11 cellular contexts compared by ENCODE assay signal in the genomic region with DNA sequence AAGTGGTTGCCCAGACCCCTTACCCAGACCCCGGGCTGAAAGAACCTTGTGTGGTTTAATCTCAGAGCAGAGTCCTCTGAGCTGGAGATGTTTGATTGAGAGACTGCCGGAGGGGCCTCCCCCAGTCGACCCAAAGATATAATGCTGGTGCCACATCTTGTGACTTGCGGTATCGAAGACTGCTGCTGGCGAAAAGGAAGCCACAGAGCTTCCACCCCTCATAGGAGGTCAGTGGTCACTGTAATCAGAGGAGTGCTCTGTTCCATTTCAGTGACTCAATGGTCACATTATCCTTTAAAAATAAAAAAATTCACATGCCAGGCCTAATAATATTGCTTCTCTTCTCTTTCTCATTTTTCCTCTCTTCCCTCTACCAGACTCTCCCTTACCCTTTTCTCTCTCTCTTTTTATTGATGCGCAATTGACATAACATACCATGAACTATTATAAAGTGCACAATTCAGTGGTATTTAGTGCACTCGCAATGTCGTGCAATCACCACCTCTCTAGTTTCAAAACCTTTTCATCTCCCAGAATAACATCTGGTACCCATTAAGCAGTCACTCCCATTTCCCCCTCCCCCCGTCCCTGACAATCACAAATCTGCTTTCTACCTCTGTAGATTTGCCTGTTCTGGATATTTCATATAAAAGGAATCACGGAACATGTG. TPM values are rescaled to one million over a fixed set of nuclear protein-coding genes. Genes with fewer than 3 reads are reported as not detected.
DNase-seq lines count a peak whose midpoint lies in the region; ATAC-seq and TF ChIP-seq lines count a peak whose summit lies in the region.
"Had no signal": no experiment of that assay in that cellular context is flagged by ENCODE, and none has a peak within 500 bp of the region (broad histone marks: within the 10 kb centered on the region; RNA-seq: fewer than 3 reads in every experiment).

No MANE protein-coding gene starts in this region.

- intact Hi-C loops in colonic mucosa (cut with DNase I) (no loop called here), right cardiac atrium (cut with DNase I) (no loop called here)

- DNase-seq in CD1c-positive myeloid dendritic cell (ENCODE audit: extremely low spot score) (peak; percentile 51), NOMO-1 treated with DMSO at 0.1 percent for 48 hours (lab: John Stamatoyannopoulos, UW; ENCODE audit: unreplicated experiment) (peak; percentile 62), colonic mucosa (no peak), osteoblast (ENCODE audit: insufficient read length, low spot score, missing footprints) (no peak), right cardiac atrium (no peak), mesenteric fat pad (ENCODE audit: low spot score) (no peak)
- no peak for DNase-seq in stimulated activated CD4-positive, alpha-beta T cell treated with anti-CD3 and anti-CD28 coated beads, Interleukin-4, amount 100 ng/mL, for 24 hours
- DNase-seq: activated CD4-positive, alpha-beta T cell treated with anti-CD3 and anti-CD28 coated beads, Interleukin-2, amount 10 ng/mL, durations not matched to agents 24 days and 14 days; CD8-positive, alpha-beta memory T cell; stimulated activated naive CD4-positive, alpha-beta T cell had no signal

- H4K20me1 ChIP-seq in osteoblast (ENCODE audit: insufficient read depth, low read length) = no peaks in the 10 kb centered on the region

- H2AFZ ChIP-seq in osteoblast (ENCODE audit: low read length) = peak overlapping the region; percentile 52

- H3K4me1 ChIP-seq in colonic mucosa (no peaks in the 10 kb centered on the region), osteoblast (ENCODE audit: insufficient read depth, low read length) (peaks cover 48% of the 10 kb centered on the region), right cardiac atrium (ENCODE audit: control insufficient read depth, insufficient read depth, low read length) (peaks cover 4% of the 10 kb centered on the region)

- TF ChIP-seq CTCF in colonic mucosa (IDR thresholded peaks at IDR 0.05) (no peak), osteoblast (IDR thresholded peaks at IDR 0.05; ENCODE audit: extremely low read depth, low read depth, low read length) (no peak)

- no peak for ATAC-seq in GM19395 (IDR thresholded peaks at IDR 0.05; ENCODE audit: unreplicated experiment)
- ATAC-seq in right cardiac atrium = no peak

- H3K79me2 ChIP-seq in osteoblast (ENCODE audit: insufficient read depth, low read length) = no peaks in the 10 kb centered on the region

- peak overlapping the region; percentile 43 for H3K4me2 ChIP-seq in osteoblast (ENCODE audit: insufficient read depth, low read length)

- 84% methylated on average over 11 of the region's 11 CpGs for WGBS in right cardiac atrium

- H3K9me3 ChIP-seq in colonic mucosa (no peaks in the 10 kb centered on the region), osteoblast (ENCODE audit: low read depth, low read length) (no peaks in the 10 kb centered on the region), right cardiac atrium (ENCODE audit: control insufficient read depth, low read length) (no peaks in the 10 kb centered on the region)

- no peaks in the 10 kb centered on the region for H3K36me3 ChIP-seq in colonic mucosa
- H3K36me3 ChIP-seq in osteoblast (ENCODE audit: insufficient read depth, low read length) = no peaks in the 10 kb centered on the region

- H3K27ac ChIP-seq in colonic mucosa (peak overlapping the region; percentile 2), osteoblast (ENCODE audit: low read depth, low read length) (peak overlapping the region; percentile 95), right cardiac atrium (ENCODE audit: low read length) (no peak overlapping the region)

- H3K4me3 ChIP-seq in colonic mucosa = no peak overlapping the region
- H3K4me3 ChIP-seq in osteoblast (ENCODE audit: insufficient read depth, low read length) = no peak overlapping the region
- H3K4me3 ChIP-seq in right cardiac atrium (ENCODE audit: low read length) = no peak overlapping the region

- H3K27me3 ChIP-seq in colonic mucosa (no peaks in the 10 kb centered on the region), osteoblast (ENCODE audit: insufficient read depth, low read length) (no peaks in the 10 kb centered on the region), right cardiac atrium (ENCODE audit: control insufficient read depth, insufficient read depth) (no peaks in the 10 kb centered on the region)

- no peak overlapping the region for H3K9ac ChIP-seq in colonic mucosa (ENCODE audit: low read depth in 2 of 2, low read length in 2 of 2)

RNA-seq across cellular contexts. Expression of gene LYST, which starts 52.6 kb away (rescaled TPM):
- 10 to 100 TPM; 13.7 to 20.0 TPM for total RNA-seq in colonic mucosa
- 63.0 and 86.0 TPM in 2 replicates for total RNA-seq in osteoblast
- 10 to 100 TPM; 10.0 to 15.3 (median 12.0) TPM for total RNA-seq in right cardiac atrium
- polyA plus RNA-seq in right cardiac atrium = 3.8 TPM
- total RNA-seq in mesenteric fat pad = 38.5 TPM

Comparison
In these comparisons a context has a peak if more than half of its experiments do, and no peak if none do; other contexts are left out.
1. DNase-seq: peak in CD1c-positive myeloid dendritic cell (single experiment) and NOMO-1 treated with DMSO at 0.1 percent for 48 hours (single experiment); none in colonic mucosa (single experiment), osteoblast (single experiment), right cardiac atrium (0 of 3), mesenteric fat pad (single experiment) and stimulated activated CD4-positive, alpha-beta T cell treated with anti-CD3 and anti-CD28 coated beads, Interleukin-4, amount 100 ng/mL, for 24 hours (single experiment).